8 cellular contexts compared by ENCODE assay signal in genomic region chr15:58453931-58454793, GRCh38. TPM values are rescaled to one million over a fixed set of nuclear protein-coding genes. Genes with fewer than 3 reads are reported as not detected.
A peak's percentile ranks its signal among the peaks of the same experiment; 100 is the strongest.
DNase-seq lines count a peak whose midpoint lies in the region; ATAC-seq and TF ChIP-seq lines count a peak whose summit lies in the region.
"Had no signal": no experiment of that assay in that cellular context is flagged by ENCODE, and none has a peak within 500 bp of the region (broad histone marks: within the 10 kb centered on the region; RNA-seq: fewer than 3 reads in every experiment).

No MANE protein-coding gene starts in this region.

- DNase-seq in activated T-cell treated with anti-CD3 and anti-CD28 coated beads for 48 hours (ENCODE audit: low read depth) (peak; percentile 58), tibial nerve (ENCODE audit: low spot score in 2 of 2) (no peak), PC-9 (no peak)
- DNase-seq in stimulated activated CD4-positive, alpha-beta T cell treated with anti-CD3 and anti-CD28 coated beads, TNF-alpha, amount 100 ng/mL, for 48 hours (ENCODE audit: low read depth in 3 of 3), result peak; percentile 41 to 65 (median 63)
- DNase-seq: cerebellar nuclear complex had no signal

- intact Hi-C loops in PC-9 (cut with micrococcal nuclease; ENCODE audit: unreplicated experiment), result no loop called here

- H3K4me1 ChIP-seq in tibial nerve (peaks cover 0 to 7% (median 3%) of the 10 kb centered on the region in 4 donors), PC-9 (replicated peaks; ENCODE audit: insufficient read depth) (peaks cover 32% of the 10 kb centered on the region)

- H2AFZ ChIP-seq in PC-9, result no peak overlapping the region

- peaks cover 20% of the 10 kb centered on the region; the same call in 1 of the 2 replicates for H3F3A ChIP-seq in PC-9 (ENCODE audit: insufficient read depth, low read depth)

- ATAC-seq in GM19351 (IDR thresholded peaks at IDR 0.05; ENCODE audit: unreplicated experiment), result peak; percentile 50
- ATAC-seq in HG03469 (IDR thresholded peaks at IDR 0.05; ENCODE audit: unreplicated experiment), result peak; percentile 32
- no peak for ATAC-seq in GM21619 (IDR thresholded peaks at IDR 0.05; ENCODE audit: unreplicated experiment)

- no peaks in the 10 kb centered on the region for H3K79me2 ChIP-seq in PC-9 (ENCODE audit: low read depth)

- H4K20me1 ChIP-seq in PC-9 (ENCODE audit: insufficient read depth), result no peaks in the 10 kb centered on the region

- no peak overlapping the region for H3K4me2 ChIP-seq in PC-9

- no peaks in the 10 kb centered on the region for H3K9me3 ChIP-seq in tibial nerve
- no peaks in the 10 kb centered on the region for H3K9me3 ChIP-seq in PC-9 (ENCODE audit: insufficient read depth, low read depth)

- TF ChIP-seq POLR2A in tibial nerve (IDR thresholded peaks at IDR 0.05), result no peak

- no peaks in the 10 kb centered on the region for H3K9me2 ChIP-seq in PC-9 (ENCODE audit: insufficient read depth)

- H3K36me3 ChIP-seq in tibial nerve (no peaks in the 10 kb centered on the region), PC-9 (ENCODE audit: low read depth) (no peaks in the 10 kb centered on the region)

- no TSS peak for BruUV-seq in PC-9 (replicated peaks; lab: Mats Ljungman, UMichigan)

- H3K27ac ChIP-seq in tibial nerve (no peak overlapping the region), PC-9 (no peak overlapping the region)

- H3K4me3 ChIP-seq in tibial nerve (no peak overlapping the region), PC-9 (no peak overlapping the region)

- no peak for TF ChIP-seq EP300 in tibial nerve (IDR thresholded peaks at IDR 0.05)

- POLR2A ChIA-PET in PC-9 (lab: Charles Lee; ENCODE audit: unreplicated experiment), result no interaction called here

- TF ChIP-seq CTCF in tibial nerve (IDR thresholded peaks at IDR 0.05) (no peak), PC-9 (conservative IDR thresholded peaks at IDR 0.05) (no peak)

- H3K27me3 ChIP-seq in tibial nerve (no peaks in the 10 kb centered on the region), PC-9 (ENCODE audit: insufficient read depth, low read depth) (no peaks in the 10 kb centered on the region)

- CTCF ChIA-PET in PC-9 (lab: Charles Lee), result no interaction called here

- 76 to 90% methylated on average over 5 of the region's 5 CpGs for WGBS in tibial nerve, 2 donors

RNA-seq across cellular contexts. Expression of gene LIPC, which starts 22.4 kb away (rescaled TPM):
- total RNA-seq in tibial nerve (10 to 100 TPM; 11.2 to 18.4 (median 14.7) TPM), PC-9 (2021) (not detected in 2 replicates)

Comparison
In these comparisons a context has a peak if more than half of its experiments do, and no peak if none do; other contexts are left out.
1. DNase-seq: peak in activated T-cell treated with anti-CD3 and anti-CD28 coated beads for 48 hours (single experiment) and stimulated activated CD4-positive, alpha-beta T cell treated with anti-CD3 and anti-CD28 coated beads, TNF-alpha, amount 100 ng/mL, for 48 hours (3 of 3); none in tibial nerve (0 of 2) and PC-9 (0 of 2).